In genomic region chr4:4182835-4183568, GRCh38 we compare ENCODE assay signal across 2 cellular contexts.
TF ChIP-seq lines count a peak whose summit lies in the region.

No MANE protein-coding gene starts in this region.

TF ChIP-seq in SK-N-SH, 30 proteins besides CTCF, POLR2A, EP300 and RAD21 (continued from another document):
- TF ChIP-seq JUND (IDR thresholded peaks at IDR 0.05) (no peak), ZBTB33 (IDR thresholded peaks at IDR 0.05; ENCODE audit: borderline replicate concordance, low read depth) (no peak)
- TF ChIP-seq, protein P1, sequence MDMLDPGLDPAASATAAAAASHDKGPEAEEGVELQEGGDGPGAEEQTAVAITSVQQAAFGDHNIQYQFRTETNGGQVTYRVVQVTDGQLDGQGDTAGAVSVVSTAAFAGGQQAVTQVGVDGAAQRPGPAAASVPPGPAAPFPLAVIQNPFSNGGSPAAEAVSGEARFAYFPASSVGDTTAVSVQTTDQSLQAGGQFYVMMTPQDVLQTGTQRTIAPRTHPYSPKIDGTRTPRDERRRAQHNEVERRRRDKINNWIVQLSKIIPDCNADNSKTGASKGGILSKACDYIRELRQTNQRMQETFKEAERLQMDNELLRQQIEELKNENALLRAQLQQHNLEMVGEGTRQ (IDR thresholded peaks at IDR 0.05; ENCODE audit: borderline replicate concordance, low read depth, low read length), result no peak

TF ChIP-seq in SK-N-SH treated with all-trans-retinoic acid at 6 μM for 48 hours, 23 proteins besides CTCF, POLR2A, EP300 and RAD21 (continued from another document):
- no peak for TF ChIP-seq ZC3H10 (CRISPR knock-in tag; IDR thresholded peaks at IDR 0.05)
- TF ChIP-seq OSR1 (CRISPR knock-in tag; IDR thresholded peaks at IDR 0.05), result no peak
- TF ChIP-seq TCF4 (CRISPR knock-in tag; IDR thresholded peaks at IDR 0.05; ENCODE audit: borderline replicate concordance), result no peak
- TF ChIP-seq, protein P2, sequence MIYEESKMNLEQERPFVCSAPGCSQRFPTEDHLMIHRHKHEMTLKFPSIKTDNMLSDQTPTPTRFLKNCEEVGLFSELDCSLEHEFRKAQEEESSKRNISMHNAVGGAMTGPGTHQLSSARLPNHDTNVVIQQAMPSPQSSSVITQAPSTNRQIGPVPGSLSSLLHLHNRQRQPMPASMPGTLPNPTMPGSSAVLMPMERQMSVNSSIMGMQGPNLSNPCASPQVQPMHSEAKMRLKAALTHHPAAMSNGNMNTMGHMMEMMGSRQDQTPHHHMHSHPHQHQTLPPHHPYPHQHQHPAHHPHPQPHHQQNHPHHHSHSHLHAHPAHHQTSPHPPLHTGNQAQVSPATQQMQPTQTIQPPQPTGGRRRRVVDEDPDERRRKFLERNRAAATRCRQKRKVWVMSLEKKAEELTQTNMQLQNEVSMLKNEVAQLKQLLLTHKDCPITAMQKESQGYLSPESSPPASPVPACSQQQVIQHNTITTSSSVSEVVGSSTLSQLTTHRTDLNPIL (CRISPR knock-in tag; IDR thresholded peaks at IDR 0.05; ENCODE audit: low read depth), result no peak
- no peak for TF ChIP-seq SNAI2 (CRISPR knock-in tag; IDR thresholded peaks at IDR 0.05)
- TF ChIP-seq, protein P3, sequence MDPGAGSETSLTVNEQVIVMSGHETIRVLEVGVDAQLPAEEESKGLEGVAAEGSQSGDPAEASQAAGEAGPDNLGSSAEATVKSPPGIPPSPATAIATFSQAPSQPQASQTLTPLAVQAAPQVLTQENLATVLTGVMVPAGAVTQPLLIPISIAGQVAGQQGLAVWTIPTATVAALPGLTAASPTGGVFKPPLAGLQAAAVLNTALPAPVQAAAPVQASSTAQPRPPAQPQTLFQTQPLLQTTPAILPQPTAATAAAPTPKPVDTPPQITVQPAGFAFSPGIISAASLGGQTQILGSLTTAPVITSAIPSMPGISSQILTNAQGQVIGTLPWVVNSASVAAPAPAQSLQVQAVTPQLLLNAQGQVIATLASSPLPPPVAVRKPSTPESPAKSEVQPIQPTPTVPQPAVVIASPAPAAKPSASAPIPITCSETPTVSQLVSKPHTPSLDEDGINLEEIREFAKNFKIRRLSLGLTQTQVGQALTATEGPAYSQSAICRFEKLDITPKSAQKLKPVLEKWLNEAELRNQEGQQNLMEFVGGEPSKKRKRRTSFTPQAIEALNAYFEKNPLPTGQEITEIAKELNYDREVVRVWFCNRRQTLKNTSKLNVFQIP (CRISPR knock-in tag; IDR thresholded peaks at IDR 0.05; ENCODE audit: borderline replicate concordance, low read depth), result no peak
TF ChIP-seq in SK-N-SH treated with all-trans-retinoic acid at 6 μM for 48 hours: peak in this region for 0.
